In genomic region chr10:47472072-47472471, GRCh38 we compare ENCODE assay signal across 15 cellular contexts. TPM values are rescaled to one million over a fixed set of nuclear protein-coding genes. Genes with fewer than 3 reads are reported as not detected.
"Had no signal": no experiment of that assay in that cellular context is flagged by ENCODE, and none has a peak within 500 bp of the region (broad histone marks: within the 10 kb centered on the region; RNA-seq: fewer than 3 reads in every experiment).

No MANE protein-coding gene starts in this region.

RNA-seq across cellular contexts. Expression of gene ANXA8, which starts 11.8 kb away (rescaled TPM):
- total RNA-seq: activated CD4-positive, alpha-beta T cell treated with anti-CD3 and anti-CD28 coated beads, Interleukin-2, amount 10 ng/mL, durations not matched to agents 24 days and 14 days; activated CD8-positive, alpha-beta memory T cell treated with anti-CD3 and anti-CD28 coated beads for 36 hours; activated CD8-positive, alpha-beta T cell treated with anti-CD3 and anti-CD28 coated beads for 36 hours; activated naive CD8-positive, alpha-beta T cell treated with anti-CD3 and anti-CD28 coated beads for 36 hours; activated T-cell treated with anti-CD3 and anti-CD28 coated beads, Interleukin-2, amount 50 U/mL, for 72 hours; activated T-helper 17 cell treated with anti-CD3 and anti-CD28 coated beads, Interleukin-2, amount 50 U/mL, for 72 hours; K562; OCI-LY7; Peyer's patch had no signal
- polyA plus RNA-seq: K562 had no signal

RNA-seq across cellular contexts. Expression of gene FAM25G, which starts 19.4 kb away (rescaled TPM):
- total RNA-seq: activated CD4-positive, alpha-beta T cell treated with anti-CD3 and anti-CD28 coated beads, Interleukin-2, amount 10 ng/mL, durations not matched to agents 24 days and 14 days; activated CD8-positive, alpha-beta memory T cell treated with anti-CD3 and anti-CD28 coated beads for 36 hours; activated CD8-positive, alpha-beta T cell treated with anti-CD3 and anti-CD28 coated beads for 36 hours; activated naive CD8-positive, alpha-beta T cell treated with anti-CD3 and anti-CD28 coated beads for 36 hours; activated T-cell treated with anti-CD3 and anti-CD28 coated beads, Interleukin-2, amount 50 U/mL, for 72 hours; activated T-helper 17 cell treated with anti-CD3 and anti-CD28 coated beads, Interleukin-2, amount 50 U/mL, for 72 hours; aorta; cardiac muscle cell; K562; M059J; OCI-LY7; Peyer's patch; Right ventricle myocardium inferior; T-helper 1 cell treated with Interleukin-12 subunit alpha and Interleukin-12 subunit beta and Interleukin-4 antibody, amounts not matched to agents 30 ng/mL and 1 ng/mL, for 36 hours; T-helper 2 cell treated with Interferon-gamma antibody and Interleukin-4, amounts not matched to agents 100 ng/mL and 5 ng/mL, for 36 hours had no signal
- polyA plus RNA-seq: aorta, cardiac muscle cell, K562 had no signal
